In genomic region chr9:133030317-133031129, GRCh38 we compare ENCODE assay signal across 1 cellular context.
TF ChIP-seq lines count a peak whose summit lies in the region.

TSS of gene GTF3C5 (plus strand) at chr9:133030997. CDS start at chr9:133031012, 15 bp downstream.

TF ChIP-seq in HepG2, 621 proteins besides CTCF, POLR2A, EP300 and RAD21 (continued from another document and continues in another):
- peak; percentile 47; the same call in 1 of the 2 replicates for TF ChIP-seq JUNB (CRISPR knock-in tag; IDR thresholded peaks at IDR 0.05; ENCODE audit: borderline replicate concordance)
- TF ChIP-seq DNMT3B (CRISPR knock-in tag; conservative IDR thresholded peaks at IDR 0.05): 0 out of 2 replicates have a peak, but pooled peaks have one; percentile 31
- peak; percentile 65; the same call in 1 of the 2 replicates for TF ChIP-seq ZNF292 (CRISPR knock-in tag; IDR thresholded peaks at IDR 0.05; ENCODE audit: borderline replicate concordance, low read depth)
- TF ChIP-seq BCL3 (CRISPR knock-in tag; IDR thresholded peaks at IDR 0.05): 0 out of 2 replicates have a peak, but pooled peaks have one; percentile 42
- peak; percentile 67; the same call in 1 of the 2 replicates for TF ChIP-seq RXRA (CRISPR knock-in tag; IDR thresholded peaks at IDR 0.05)
- no peak; the same call in 1 of the 2 replicates for TF ChIP-seq ZNF678 (CRISPR knock-in tag; IDR thresholded peaks at IDR 0.05)
- TF ChIP-seq ZMYM2 (CRISPR knock-in tag; IDR thresholded peaks at IDR 0.05): no peak
- TF ChIP-seq TMF1 (CRISPR knock-in tag; IDR thresholded peaks at IDR 0.05; ENCODE audit: low read depth): peak; percentile 78; the same call in 1 of the 2 replicates
- peak; percentile 89 for TF ChIP-seq KAT7 (CRISPR knock-in tag; IDR thresholded peaks at IDR 0.05; ENCODE audit: borderline replicate concordance)
- peak; percentile 58; the same call in 1 of the 2 replicates for TF ChIP-seq GFI1 (CRISPR knock-in tag; IDR thresholded peaks at IDR 0.05; ENCODE audit: borderline replicate concordance)
- peak; percentile 96 for TF ChIP-seq XRCC5 (optimal IDR thresholded peaks at IDR 0.05; ENCODE audit: low read length)
- TF ChIP-seq ZNF12 (CRISPR knock-in tag; IDR thresholded peaks at IDR 0.05): peak; percentile 40; the same call in 1 of the 2 replicates
- no peak for TF ChIP-seq TRIM22 (IDR thresholded peaks at IDR 0.05)
- TF ChIP-seq ZNF619 (CRISPR knock-in tag; IDR thresholded peaks at IDR 0.05): peak; percentile 86; the same call in 1 of the 2 replicates
- no peak for TF ChIP-seq MNT (IDR thresholded peaks at IDR 0.05)
- TF ChIP-seq NFYB (CRISPR knock-in tag; IDR thresholded peaks at IDR 0.05): peak; percentile 93
- no peak for TF ChIP-seq ZBTB21 (CRISPR knock-in tag; IDR thresholded peaks at IDR 0.05)
- no peak for TF ChIP-seq TCF7 (IDR thresholded peaks at IDR 0.05; ENCODE audit: low read depth)
- no peak for TF ChIP-seq GLI4 (CRISPR knock-in tag; IDR thresholded peaks at IDR 0.05; ENCODE audit: borderline replicate concordance)
- peak; percentile 62; the same call in 1 of the 2 replicates for TF ChIP-seq ZNF615 (CRISPR knock-in tag; IDR thresholded peaks at IDR 0.05; ENCODE audit: borderline replicate concordance)
- TF ChIP-seq SNRNP70 (IDR thresholded peaks at IDR 0.05; ENCODE audit: low read depth, low read length): no peak
- TF ChIP-seq ZNF501 (CRISPR knock-in tag; IDR thresholded peaks at IDR 0.05): peak; percentile 93
- no peak; the same call in 1 of the 2 replicates for TF ChIP-seq ZBED4 (CRISPR knock-in tag; IDR thresholded peaks at IDR 0.05; ENCODE audit: borderline replicate concordance)
- peak; percentile 81; the same call in 1 of the 2 replicates for TF ChIP-seq FOXK1 (CRISPR knock-in tag; IDR thresholded peaks at IDR 0.05; ENCODE audit: borderline replicate concordance, low read depth)
- TF ChIP-seq XBP1 (CRISPR knock-in tag; IDR thresholded peaks at IDR 0.05): no peak
- TF ChIP-seq DMTF1 (CRISPR knock-in tag; IDR thresholded peaks at IDR 0.05): no peak
- TF ChIP-seq ZNF609 (CRISPR knock-in tag; IDR thresholded peaks at IDR 0.05; ENCODE audit: borderline replicate concordance): 0 out of 2 replicates have a peak, but pooled peaks have one; percentile 18
- 0 out of 2 replicates have a peak, but pooled peaks have one; percentile 80 for TF ChIP-seq ZNF225 (CRISPR knock-in tag; IDR thresholded peaks at IDR 0.05)
- no peak; the same call in 1 of the 2 replicates for TF ChIP-seq RNF2 (conservative IDR thresholded peaks at IDR 0.05; ENCODE audit: low read depth)
- TF ChIP-seq SP140L (CRISPR knock-in tag; IDR thresholded peaks at IDR 0.05; ENCODE audit: borderline replicate concordance): no peak
- 0 out of 2 replicates have a peak, but pooled peaks have one; percentile 20 for TF ChIP-seq THAP7 (CRISPR knock-in tag; IDR thresholded peaks at IDR 0.05)
- peak; percentile 92 for TF ChIP-seq PHF8 (CRISPR knock-in tag; IDR thresholded peaks at IDR 0.05)
- no peak for TF ChIP-seq NR2F1 (CRISPR knock-in tag; IDR thresholded peaks at IDR 0.05)
- TF ChIP-seq, protein P1, sequence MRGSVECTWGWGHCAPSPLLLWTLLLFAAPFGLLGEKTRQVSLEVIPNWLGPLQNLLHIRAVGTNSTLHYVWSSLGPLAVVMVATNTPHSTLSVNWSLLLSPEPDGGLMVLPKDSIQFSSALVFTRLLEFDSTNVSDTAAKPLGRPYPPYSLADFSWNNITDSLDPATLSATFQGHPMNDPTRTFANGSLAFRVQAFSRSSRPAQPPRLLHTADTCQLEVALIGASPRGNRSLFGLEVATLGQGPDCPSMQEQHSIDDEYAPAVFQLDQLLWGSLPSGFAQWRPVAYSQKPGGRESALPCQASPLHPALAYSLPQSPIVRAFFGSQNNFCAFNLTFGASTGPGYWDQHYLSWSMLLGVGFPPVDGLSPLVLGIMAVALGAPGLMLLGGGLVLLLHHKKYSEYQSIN (CRISPR knock-in tag; IDR thresholded peaks at IDR 0.05; ENCODE audit: borderline replicate concordance): no peak
- TF ChIP-seq ZSCAN5A (CRISPR knock-in tag; IDR thresholded peaks at IDR 0.05; ENCODE audit: borderline replicate concordance): 0 out of 2 replicates have a peak, but pooled peaks have one; percentile 80
- peak; percentile 70; the same call in 1 of the 2 replicates for TF ChIP-seq ZNF556 (CRISPR knock-in tag; IDR thresholded peaks at IDR 0.05; ENCODE audit: borderline replicate concordance)
- TF ChIP-seq FLYWCH1 (CRISPR knock-in tag; IDR thresholded peaks at IDR 0.05): no peak
- peak; percentile 92 for TF ChIP-seq PHF20 (CRISPR knock-in tag; IDR thresholded peaks at IDR 0.05)
- TF ChIP-seq, protein P2, sequence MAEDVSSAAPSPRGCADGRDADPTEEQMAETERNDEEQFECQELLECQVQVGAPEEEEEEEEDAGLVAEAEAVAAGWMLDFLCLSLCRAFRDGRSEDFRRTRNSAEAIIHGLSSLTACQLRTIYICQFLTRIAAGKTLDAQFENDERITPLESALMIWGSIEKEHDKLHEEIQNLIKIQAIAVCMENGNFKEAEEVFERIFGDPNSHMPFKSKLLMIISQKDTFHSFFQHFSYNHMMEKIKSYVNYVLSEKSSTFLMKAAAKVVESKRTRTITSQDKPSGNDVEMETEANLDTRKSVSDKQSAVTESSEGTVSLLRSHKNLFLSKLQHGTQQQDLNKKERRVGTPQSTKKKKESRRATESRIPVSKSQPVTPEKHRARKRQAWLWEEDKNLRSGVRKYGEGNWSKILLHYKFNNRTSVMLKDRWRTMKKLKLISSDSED (CRISPR knock-in tag; IDR thresholded peaks at IDR 0.05): no peak
- TF ChIP-seq ZBTB1 (CRISPR knock-in tag; IDR thresholded peaks at IDR 0.05; ENCODE audit: borderline replicate concordance): no peak; the same call in 1 of the 2 replicates
